In genomic region chr1:79478728-79479373, GRCh38 we compare ENCODE assay signal across 22 cellular contexts.
A peak's percentile ranks its signal among the peaks of the same experiment; 100 is the strongest.
DNase-seq lines count a peak whose midpoint lies in the region; ATAC-seq and TF ChIP-seq lines count a peak whose summit lies in the region.
"Had no signal": no experiment of that assay in that cellular context is flagged by ENCODE, and none has a peak within 500 bp of the region (broad histone marks: within the 10 kb centered on the region; RNA-seq: fewer than 3 reads in every experiment).

No MANE protein-coding gene starts in this region.

- H3K27me3 ChIP-seq in right atrium auricular region (no peaks in the 10 kb centered on the region), neural progenitor cell (no peaks in the 10 kb centered on the region)
- H3K27me3 ChIP-seq: BE2C; BLaER1 treated with 17β-estradiol and CSF1 and Interleukin-3, amounts not matched to agents 10 nM and 100 nM had no signal

- H3K27ac Mint-ChIP-seq in WTC11, result no peak overlapping the region
- no peak overlapping the region for H3K27ac Mint-ChIP-seq in neural progenitor cell
- no peak overlapping the region for H3K27ac Mint-ChIP-seq in activated CD4-positive, alpha-beta T cell treated with anti-CD3 and anti-CD28 coated beads for 36 hours
- H3K27ac Mint-ChIP-seq: CD14-positive monocyte; CD4-positive, alpha-beta T cell; CD8-positive, alpha-beta memory T cell; GM23338 had no signal

- H3K4me1 Mint-ChIP-seq in WTC11, result peaks cover 45% of the 10 kb centered on the region
- peaks cover 6% of the 10 kb centered on the region for H3K4me1 Mint-ChIP-seq in neural progenitor cell
- H3K4me1 Mint-ChIP-seq in activated CD4-positive, alpha-beta T cell treated with anti-CD3 and anti-CD28 coated beads for 36 hours, result no peaks in the 10 kb centered on the region
- H3K4me1 Mint-ChIP-seq: CD14-positive monocyte; CD8-positive, alpha-beta memory T cell had no signal

- H3K9me3 ChIP-seq in right atrium auricular region (peaks cover 0 to 7% of the 10 kb centered on the region in 2 donors), HEK293 (ENCODE audit: control insufficient read depth, insufficient read depth, low read depth, low read length) (no peaks in the 10 kb centered on the region), neural progenitor cell (ENCODE audit: low read depth) (no peaks in the 10 kb centered on the region)
- H3K9me3 ChIP-seq: BE2C, HAP-1 had no signal

- ATAC-seq in Right ventricle myocardium inferior (peak; percentile 71), WTC11 (peak; percentile 18; the same call in 1 of the 2 replicates)
- no peak for ATAC-seq in activated CD4-positive, alpha-beta T cell treated with anti-CD3 and anti-CD28 coated beads for 36 hours
- ATAC-seq: GM12878, GM23338 had no signal

- POLR2A ChIA-PET in HEK293 (lab: Yijun Ruan, JAX) (no interaction called here), WTC11 (lab: Charles Lee) (no interaction called here)
- POLR2A ChIA-PET in activated CD4-positive, alpha-beta T cell treated with anti-CD3 and anti-CD28 coated beads for 36 hours (lab: Charles Lee), result no interaction called here

- H3K79me2 ChIP-seq in neural progenitor cell (ENCODE audit: low read depth), result no peaks in the 10 kb centered on the region

- TF ChIP-seq CTCF in right atrium auricular region (IDR thresholded peaks at IDR 0.05), result no peak
- TF ChIP-seq CTCF in HEK293 (tag by site-specific recombination; IDR thresholded peaks at IDR 0.05), result no peak
- TF ChIP-seq CTCF in WTC11 (IDR thresholded peaks at IDR 0.05), result no peak
- TF ChIP-seq CTCF in neural progenitor cell (IDR thresholded peaks at IDR 0.05), result no peak

- H3F3A ChIP-seq in neural progenitor cell (ENCODE audit: low read depth), result no peaks in the 10 kb centered on the region

- no peak overlapping the region for H3K9ac ChIP-seq in neural progenitor cell
- H3K9ac ChIP-seq: BLaER1 treated with 17β-estradiol and CSF1 and Interleukin-3, amounts not matched to agents 10 nM and 100 nM had no signal

- DNase-seq in Right ventricle myocardium inferior (ENCODE audit: missing footprints) (no peak), right atrium auricular region (ENCODE audit: low spot score) (no peak), WTC11 (ENCODE audit: low spot score) (no peak), neural progenitor cell (ENCODE audit: low spot score) (no peak)
- DNase-seq in NK-92 treated with Interleukin-12 subunit alpha and Interleukin-12 subunit beta, amount 100 ng/mL, for 24 hours (lab: John Stamatoyannopoulos, UW), result no peak
- DNase-seq in activated CD4-positive, alpha-beta T cell treated with anti-CD3 and anti-CD28 coated beads for 36 hours, result no peak
- DNase-seq: ACHN; AML-193; BE2C; CD8-positive, alpha-beta memory T cell; DMS 273 treated with DMSO at 0.1 percent for 48 hours; DMS79; EL; GDM1 had no signal

- H3K27me3 Mint-ChIP-seq in WTC11 (ENCODE audit: low read depth) (no peaks in the 10 kb centered on the region), neural progenitor cell (ENCODE audit: insufficient read depth, low read depth) (peaks cover 4% of the 10 kb centered on the region)
- H3K27me3 Mint-ChIP-seq in activated CD4-positive, alpha-beta T cell treated with anti-CD3 and anti-CD28 coated beads for 36 hours, result no peaks in the 10 kb centered on the region
- H3K27me3 Mint-ChIP-seq: CD4-positive, alpha-beta T cell; CD8-positive, alpha-beta memory T cell had no signal

- peak overlapping the region in 1 of 2 donors; percentile 6 for H3K27ac ChIP-seq in right atrium auricular region
- no peak overlapping the region for H3K27ac ChIP-seq in HEK293 (ENCODE audit: extremely low read depth, low read depth, low read length)
- H3K27ac ChIP-seq in neural progenitor cell, result no peak overlapping the region
- H3K27ac ChIP-seq: 22Rv1; BLaER1 treated with 17β-estradiol and CSF1 and Interleukin-3, amounts not matched to agents 10 nM and 100 nM had no signal

- CTCF ChIA-PET in HEK293 (lab: Yijun Ruan, JAX), result no interaction called here
- CTCF ChIA-PET in WTC11 (lab: Charles Lee), result no interaction called here
- CTCF ChIA-PET in activated CD4-positive, alpha-beta T cell treated with anti-CD3 and anti-CD28 coated beads for 36 hours (lab: Charles Lee), result interaction anchor here (0.6 to 0.8 kb wide), 2 partner anchors 11 to 47 kb away, joined by 3 read pairs; no protein-coding TSS in a partner anchor

- H3K4me3 ChIP-seq in right atrium auricular region (no peak overlapping the region), HEK293 (ENCODE audit: low read depth, low read length) (no peak overlapping the region), neural progenitor cell (no peak overlapping the region)
- H3K4me3 ChIP-seq: BLaER1 treated with 17β-estradiol and CSF1 and Interleukin-3, amounts not matched to agents 10 nM and 100 nM; GM12878; GM23338; HAP-1 had no signal

- no peaks in the 10 kb centered on the region for H4K20me1 ChIP-seq in neural progenitor cell (ENCODE audit: low read depth)
- H4K20me1 ChIP-seq: BLaER1 treated with 17β-estradiol and CSF1 and Interleukin-3, amounts not matched to agents 10 nM and 100 nM had no signal

- H3K9me3 Mint-ChIP-seq in WTC11 (peaks cover 17% of the 10 kb centered on the region), neural progenitor cell (peaks cover 5% of the 10 kb centered on the region)
- H3K9me3 Mint-ChIP-seq in activated CD4-positive, alpha-beta T cell treated with anti-CD3 and anti-CD28 coated beads for 36 hours (ENCODE audit: low read depth), result no peaks in the 10 kb centered on the region

- H2AFZ ChIP-seq in neural progenitor cell (replicated peaks), result peak overlapping the region; percentile 10

- H3K4me1 ChIP-seq in right atrium auricular region (no peaks in the 10 kb centered on the region), HEK293 (ENCODE audit: control insufficient read depth, insufficient read depth, low read length) (no peaks in the 10 kb centered on the region), neural progenitor cell (peaks cover 6% of the 10 kb centered on the region)
- H3K4me1 ChIP-seq: BE2C; BLaER1 treated with 17β-estradiol and CSF1 and Interleukin-3, amounts not matched to agents 10 nM and 100 nM; HAP-1 had no signal

- intact Hi-C loops in Right ventricle myocardium inferior (cut with DNase I), result no loop called here
- intact Hi-C loops in activated CD4-positive, alpha-beta T cell treated with anti-CD3 and anti-CD28 coated beads for 36 hours (cut with DNase I, micrococcal nuclease), result no loop called here

- no peaks in the 10 kb centered on the region for H3K36me3 ChIP-seq in right atrium auricular region
- no peaks in the 10 kb centered on the region for H3K36me3 ChIP-seq in HEK293 (ENCODE audit: control insufficient read depth in 2 of 2, insufficient read depth in 1 of 2, low read length in 2 of 2)
- no peaks in the 10 kb centered on the region for H3K36me3 ChIP-seq in neural progenitor cell
- H3K36me3 ChIP-seq: BE2C; BLaER1 treated with 17β-estradiol and CSF1 and Interleukin-3, amounts not matched to agents 10 nM and 100 nM; HAP-1 had no signal

- H3K4me3 Mint-ChIP-seq in WTC11 (no peak overlapping the region), neural progenitor cell (no peak overlapping the region)
- no peak overlapping the region for H3K4me3 Mint-ChIP-seq in activated CD4-positive, alpha-beta T cell treated with anti-CD3 and anti-CD28 coated beads for 36 hours
- H3K4me3 Mint-ChIP-seq: CD14-positive monocyte; CD4-positive, alpha-beta T cell; CD8-positive, alpha-beta memory T cell; GM23338 had no signal

- H3K4me2 ChIP-seq in neural progenitor cell, result no peak overlapping the region
- H3K4me2 ChIP-seq: BLaER1 treated with 17β-estradiol and CSF1 and Interleukin-3, amounts not matched to agents 10 nM and 100 nM; GM23338 had no signal

- H3K36me3 Mint-ChIP-seq in WTC11, result peaks cover 37% of the 10 kb centered on the region
- H3K36me3 Mint-ChIP-seq in neural progenitor cell, result no peaks in the 10 kb centered on the region
- H3K36me3 Mint-ChIP-seq in activated CD4-positive, alpha-beta T cell treated with anti-CD3 and anti-CD28 coated beads for 36 hours (ENCODE audit: low read depth), result no peaks in the 10 kb centered on the region
- H3K36me3 Mint-ChIP-seq: CD14-positive monocyte had no signal

TF ChIP-seq in HEK293, 187 proteins besides CTCF, POLR2A, EP300 and RAD21:
- peak; percentile 29; the same call in 1 of the 2 replicates for TF ChIP-seq SCRT2 (tag by site-specific recombination; IDR thresholded peaks at IDR 0.05)
- no peak for TF ChIP-seq ZNF426 (tag by site-specific recombination; IDR thresholded peaks at IDR 0.05)

TF ChIP-seq in WTC11, 78 proteins besides CTCF, POLR2A, EP300 and RAD21 (continues in another document):
- TF ChIP-seq FOXK1 (CRISPR knock-in tag; IDR thresholded peaks at IDR 0.05) (no peak), ZNF263 (CRISPR knock-in tag; IDR thresholded peaks at IDR 0.05; ENCODE audit: low read depth) (no peak), PRRX2 (CRISPR knock-in tag; IDR thresholded peaks at IDR 0.05) (0 out of 2 replicates have a peak, but pooled peaks have one; percentile 2), AR (CRISPR knock-in tag; IDR thresholded peaks at IDR 0.05) (peak; percentile 68; the same call in 1 of the 2 replicates), HMGA2 (CRISPR knock-in tag; IDR thresholded peaks at IDR 0.05) (no peak)
